ENCODE assay signal across 9 cellular contexts in the genomic region with DNA sequence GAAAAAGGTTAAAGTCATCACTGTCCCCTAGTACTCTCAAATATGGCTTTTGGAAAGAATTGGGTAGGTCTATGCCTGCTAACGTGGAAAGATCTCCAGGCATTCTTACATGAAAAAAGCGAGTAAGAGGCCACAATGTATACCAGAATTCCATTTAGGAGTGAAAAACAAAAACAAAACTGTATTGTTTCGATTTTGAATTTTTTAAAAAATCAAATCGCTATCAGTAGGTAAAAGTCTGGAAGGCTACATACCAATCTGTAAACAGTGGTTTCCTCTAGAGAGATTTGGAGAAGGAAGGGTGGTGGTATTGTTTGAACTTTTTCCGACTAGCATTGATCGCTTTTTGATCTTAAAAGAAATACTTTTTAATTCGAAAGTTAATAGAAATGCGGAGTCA. TPM values are rescaled to one million over a fixed set of nuclear protein-coding genes. Genes with fewer than 3 reads are reported as not detected.
A peak's percentile ranks its signal among the peaks of the same experiment; 100 is the strongest.
DNase-seq lines count a peak whose midpoint lies in the region; ATAC-seq and TF ChIP-seq lines count a peak whose summit lies in the region.
"Had no signal": no experiment of that assay in that cellular context is flagged by ENCODE, and none has a peak within 500 bp of the region (broad histone marks: within the 10 kb centered on the region; RNA-seq: fewer than 3 reads in every experiment).

No MANE protein-coding gene starts in this region.

- H3K4me3 ChIP-seq in AG04449 (ENCODE audit: low read depth, low read length) (peak overlapping the region; percentile 19), GM23248 (peak overlapping the region; percentile 59)

- no peaks in the 10 kb centered on the region for H3K36me3 ChIP-seq in GM23248 (ENCODE audit: low read depth)

- no peak for DNase-seq in AG04449 (ENCODE audit: low read depth, low spot score)
- no peak for DNase-seq in GM23248
- DNase-seq in memory B cell (ENCODE audit: low spot score in 2 of 2) = no peak
- no peak for DNase-seq in HEK293T (ENCODE audit: extremely low spot score)
- no peak for DNase-seq in mesenteric fat pad (ENCODE audit: low spot score)
- no peak for DNase-seq in stimulated activated CD4-positive, alpha-beta T cell treated with anti-CD3 and anti-CD28 coated beads, Interleukin-15, amount 100 ng/mL, for 24 hours
- DNase-seq: NCI-H774 had no signal

- in situ Hi-C loops in GM23248 (cut with MboI) = no loop called here

- H3K27ac ChIP-seq in GM23248 = no peak overlapping the region

- no peaks in the 10 kb centered on the region for H3K9me3 ChIP-seq in GM23248 (ENCODE audit: low read depth)

- peaks cover 41% of the 10 kb centered on the region for H3K27me3 ChIP-seq in GM23248 (replicated peaks; ENCODE audit: insufficient read depth)

- H3K27ac Mint-ChIP-seq in brain (peak overlapping the region in 1 of 5 experiments; percentile 7), memory B cell (peak overlapping the region; percentile 74)

- no peak overlapping the region for H2AFZ ChIP-seq in GM23248

- TF ChIP-seq CTCF in AG04449 (IDR thresholded peaks at IDR 0.05; ENCODE audit: insufficient read depth, low read length, missing control alignments) (no peak), brain (conservative IDR thresholded peaks at IDR 0.05) (no peak)

- H4K20me1 ChIP-seq in GM23248 (ENCODE audit: insufficient read depth) = no peaks in the 10 kb centered on the region

- H3K27me3 Mint-ChIP-seq in brain (peaks cover 73% of the 10 kb centered on the region), memory B cell (peaks cover 27% of the 10 kb centered on the region)

- peak overlapping the region; percentile 77 to 83 (median 78) for H3K4me3 Mint-ChIP-seq in brain
- peak overlapping the region; percentile 55 for H3K4me3 Mint-ChIP-seq in memory B cell

- no peaks in the 10 kb centered on the region for H3K9me2 ChIP-seq in GM23248 (ENCODE audit: insufficient read depth)

- 1 to 5% methylated on average over 8 of the region's 8 CpGs for WGBS in GM23248 (ENCODE audit: low coverage in 1 of 2, low lambda C conversion rate in 2 of 2, missing lambda C conversion rate in 2 of 2), 2 experiments

- H3K79me2 ChIP-seq in GM23248 (ENCODE audit: insufficient read depth) = no peaks in the 10 kb centered on the region

- H3K4me2 ChIP-seq in GM23248 (ENCODE audit: unreplicated experiment) = peak overlapping the region; percentile 72

- H3K36me3 Mint-ChIP-seq in brain (no peaks in the 10 kb centered on the region), memory B cell (no peaks in the 10 kb centered on the region)

- H3K9me3 Mint-ChIP-seq in brain = peaks cover 3 to 22% (median 14%) of the 10 kb centered on the region in 5 experiments
- no peaks in the 10 kb centered on the region for H3K9me3 Mint-ChIP-seq in memory B cell

- POLR2A ChIA-PET in AG04449 (lab: Yijun Ruan, JAX) = no interaction called here
- POLR2A ChIA-PET in HEK293T (lab: Yijun Ruan, JAX) = no interaction called here

- H3K9ac ChIP-seq in GM23248 = no peak overlapping the region

- peaks cover 11% of the 10 kb centered on the region for H3K4me1 Mint-ChIP-seq in brain
- H3K4me1 Mint-ChIP-seq in memory B cell = peaks cover 2% of the 10 kb centered on the region

- ATAC-seq in memory B cell (ENCODE audit: low read depth) (no peak), HG03378 (IDR thresholded peaks at IDR 0.05; ENCODE audit: unreplicated experiment) (no peak)

- CTCF ChIA-PET in AG04449 (lab: Yijun Ruan, JAX) (interaction anchor here (1.5 kb wide), 1 partner anchor 15 kb away, joined by 4 read pairs; no protein-coding TSS in a partner anchor), HEK293T (lab: Yijun Ruan, JAX) (no interaction called here)

- no peaks in the 10 kb centered on the region for H3K4me1 ChIP-seq in GM23248 (ENCODE audit: insufficient read depth)

- H3F3A ChIP-seq in GM23248 (ENCODE audit: insufficient read depth) = no peaks in the 10 kb centered on the region

TF ChIP-seq in HEK293T, 16 proteins besides CTCF, POLR2A, EP300 and RAD21:
- TF ChIP-seq L3MBTL2 (conservative IDR thresholded peaks at IDR 0.05) = no peak

RNA-seq across cellular contexts. Expression of gene RRAGC, which starts 55.9 kb away (rescaled TPM):
- 17.9 and 23.5 TPM in 2 replicates for total RNA-seq in GM23248 (2014; rRNA removed; shearing (Covaris generic))
- polyA plus RNA-seq in GM23248 (2016; fragmentation: Nextera tagmentation; extraction: Ambion mirVana) (19.1 and 21.3 TPM in 2 replicates), brain (ENCODE audit: insufficient read depth, low read depth, low replicate concordance) (16.0 TPM)
- 81.3 TPM for total RNA-seq in mesenteric fat pad
